In genomic region chr16:83354015-83354414, GRCh38 we compare ENCODE assay signal across 22 cellular contexts.
"Had no signal": no experiment of that assay in that cellular context is flagged by ENCODE, and none has a peak within 500 bp of the region (broad histone marks: within the 10 kb centered on the region; RNA-seq: fewer than 3 reads in every experiment).

No MANE protein-coding gene starts in this region.

- H3K27me3 ChIP-seq: brain microvascular endothelial cell, cardiac muscle cell had no signal

- ATAC-seq: activated CD4-positive, CD25-positive, alpha-beta regulatory T cell treated with anti-CD3 and anti-CD28 coated beads, Interleukin-2, amount 50 U/mL, for 24 hours; activated CD8-positive, alpha-beta T cell treated with anti-CD3 and anti-CD28 coated beads for 36 hours; activated T-cell treated with anti-CD3 and anti-CD28 coated beads, Interleukin-2, amount 50 U/mL, for 72 hours; K562; PC-3 had no signal

- H3K27ac ChIP-seq: brain microvascular endothelial cell, cardiac muscle cell, SK-N-MC, WERI-Rb-1 had no signal

- H3K4me3 ChIP-seq: cardiac muscle cell, K562, SK-N-MC had no signal

- DNase-seq: activated CD4-positive, alpha-beta T cell treated with anti-CD3 and anti-CD28 coated beads for 4 hours; activated CD8-positive, alpha-beta memory T cell treated with anti-CD3 and anti-CD28 coated beads, Interleukin-2, amount 50 U/mL, for 4 hours; activated CD8-positive, alpha-beta T cell treated with anti-CD3 and anti-CD28 coated beads for 36 hours; activated gamma-delta T cell treated with Interleukin-2 at 50 U/mL for 16 hours; activated naive CD4-positive, alpha-beta T cell treated with anti-CD3 and anti-CD28 coated beads, Interleukin-2, amount 10 ng/mL, durations not matched to agents 7 days and 5 days; activated naive CD8-positive, alpha-beta T cell treated with anti-CD3 and anti-CD28 coated beads for 36 hours; activated T-cell treated with anti-CD3 and anti-CD28 coated beads, Interleukin-2, amount 50 U/mL, for 72 hours; brain microvascular endothelial cell; Karpas-422; NCI-H1048; NCI-H1930; NCI-H2107; NCI-H2171 treated with DMSO at 0.1 percent for 48 hours; NCI-H345; NCI-H510A treated with DMSO at 0.1 percent for 48 hours; PC-3; T-helper 1 cell; WERI-Rb-1 had no signal

- H3K36me3 ChIP-seq: brain microvascular endothelial cell, cardiac muscle cell, WERI-Rb-1 had no signal
